13 cellular contexts compared by ENCODE assay signal in genomic region chr12:52245259-52245961, GRCh38. TPM values are rescaled to one million over a fixed set of nuclear protein-coding genes. Genes with fewer than 3 reads are reported as not detected.
DNase-seq lines count a peak whose midpoint lies in the region; ATAC-seq, FAIRE-seq and TF ChIP-seq lines count a peak whose summit lies in the region.
"Had no signal": no experiment of that assay in that cellular context is flagged by ENCODE, and none has a peak within 500 bp of the region (broad histone marks: within the 10 kb centered on the region; RNA-seq: fewer than 3 reads in every experiment).

No MANE protein-coding gene starts in this region.

- intact Hi-C loops in CD14-positive monocyte (cut with micrococcal nuclease) = no loop called here

- H3K4me1 Mint-ChIP-seq in CD14-positive monocyte = peaks cover 31% of the 10 kb centered on the region

- peak overlapping the region in 5 of 7 donors; percentile 40 to 91 (median 74) for H3K27ac Mint-ChIP-seq in CD14-positive monocyte

- no peak for ATAC-seq in HG03175 (IDR thresholded peaks at IDR 0.05; ENCODE audit: unreplicated experiment)
- ATAC-seq: heart right ventricle, left colon had no signal

- H3K27me3 ChIP-seq in keratinocyte (ENCODE audit: control insufficient read depth, extremely low read depth, insufficient read depth, low read length) = no peaks in the 10 kb centered on the region
- H3K27me3 ChIP-seq: right atrium auricular region had no signal

- no peaks in the 10 kb centered on the region for H3K79me2 ChIP-seq in keratinocyte (ENCODE audit: control insufficient read depth, insufficient read depth, low read length)

- H3K9me1 ChIP-seq in keratinocyte (ENCODE audit: control insufficient read depth, extremely low read depth, insufficient read depth, low read length) = no peaks in the 10 kb centered on the region

- peaks cover 21 to 41% (median 37%) of the 10 kb centered on the region in 3 donors for H3K27me3 Mint-ChIP-seq in CD14-positive monocyte (ENCODE audit: low read depth in 3 of 3)

- no peaks in the 10 kb centered on the region for H4K20me1 ChIP-seq in keratinocyte (ENCODE audit: control insufficient read depth, extremely low read depth, insufficient read depth, low read length)

- H3K4me3 Mint-ChIP-seq in CD14-positive monocyte = no peak overlapping the region

- peaks cover 10 to 14% of the 10 kb centered on the region in 2 donors for H3K36me3 Mint-ChIP-seq in CD14-positive monocyte

- TF ChIP-seq CTCF in CD14-positive monocyte (IDR thresholded peaks at IDR 0.05) (no peak), keratinocyte (optimal IDR thresholded peaks at IDR 0.05 in 1 of 3, IDR thresholded peaks at IDR 0.05 in 1 of 3, conservative IDR thresholded peaks at IDR 0.05 in 1 of 3; ENCODE audit: extremely low read depth in 1 of 3, insufficient read depth in 2 of 3, low read length in 3 of 3) (no peak)

- no peaks in the 10 kb centered on the region for H3K9me3 ChIP-seq in keratinocyte (ENCODE audit: control insufficient read depth, low read depth, low read length)
- H3K9me3 ChIP-seq: heart right ventricle, right atrium auricular region had no signal

- peak; percentile 52 for FAIRE-seq in keratinocyte (lab: Jason Lieb, UNC)

- H3K27ac ChIP-seq in keratinocyte (ENCODE audit: control insufficient read depth, insufficient read depth, low read length) = no peak overlapping the region
- H3K27ac ChIP-seq: right atrium auricular region had no signal

- H3K9me3 Mint-ChIP-seq in CD14-positive monocyte = peaks cover 0 to 13% (median under 1%) of the 10 kb centered on the region in 7 donors

- no peak overlapping the region for H3K4me2 ChIP-seq in keratinocyte (ENCODE audit: control insufficient read depth, extremely low read depth, insufficient read depth, low read depth, low read length)

- dilution Hi-C loops in keratinocyte (cut with MboI; ENCODE audit: extremely low pct_ligation_motif_present, low sequenced_read_pairs) = no loop called here

- DNase-seq in 8988T (peak; percentile 7), CD14-positive monocyte (ENCODE audit: low spot score) (no peak), RPMI8226 (peak; percentile 34), keratinocyte (ENCODE audit: low read depth, low spot score) (no peak), kidney glomerular epithelial cell (lab: John Stamatoyannopoulos, UW) (no peak), cortex of kidney (lab: John Stamatoyannopoulos, UW) (no peak)
- DNase-seq: activated naive CD4-positive, alpha-beta T cell treated with anti-CD3 and anti-CD28 coated beads, Interleukin-2, amount 50 U/mL, for 16 hours; cerebellar nuclear complex; heart right ventricle; left colon; NCI-H226 had no signal

- no peak overlapping the region for H2AFZ ChIP-seq in keratinocyte (ENCODE audit: control insufficient read depth, low read length)

- H3K9ac ChIP-seq in keratinocyte (ENCODE audit: control insufficient read depth, extremely low read depth, insufficient read depth, low read length) = no peak overlapping the region

- H3K36me3 ChIP-seq in keratinocyte (ENCODE audit: control insufficient read depth in 2 of 2, extremely low read depth in 1 of 2, insufficient read depth in 2 of 2, low read length in 2 of 2) = no peaks in the 10 kb centered on the region
- H3K36me3 ChIP-seq: heart right ventricle, right atrium auricular region had no signal

- H3K4me3 ChIP-seq in keratinocyte (ENCODE audit: control insufficient read depth in 2 of 3, extremely low read depth in 1 of 3, insufficient read depth in 2 of 3, low read depth in 1 of 3, low read length in 3 of 3) = no peak overlapping the region
- H3K4me3 ChIP-seq: heart right ventricle, right atrium auricular region had no signal

- peaks cover 27% of the 10 kb centered on the region for H3K4me1 ChIP-seq in keratinocyte (ENCODE audit: control insufficient read depth, extremely low read depth, insufficient read depth, low read length)

RNA-seq across cellular contexts. Expression of gene KRT7, which starts 12.4 kb away (rescaled TPM):
- polyA plus RNA-seq in CD14-positive monocyte = 1 to 10 TPM in 1 of 2 donors, not detected in 1; 2.7 TPM
- polyA plus RNA-seq in keratinocyte = 112 to 224 TPM (median 117 TPM) in 3 replicates
- polyA plus RNA-seq in keratinocyte (2011; ENCODE audit: low read depth) = 24.1 TPM
- 212 and 224 TPM in 2 replicates for polyA plus RNA-seq in keratinocyte (2011; cell fraction: cytosol; rRNA removed)
- 226 and 228 TPM in 2 replicates for polyA plus RNA-seq in keratinocyte (2011; cell fraction: nucleus; rRNA removed)
- polyA plus RNA-seq in keratinocyte (2012; ENCODE audit: low replicate concordance) = 12.2 and 287 TPM in 2 replicates
- 128 to 386 TPM (median 130 TPM) in 3 replicates for polyA minus RNA-seq in keratinocyte
- polyA minus RNA-seq in keratinocyte (2011; cell fraction: cytosol; rRNA and poly(A)+ RNA removed) = 274 TPM
- 101 and 129 TPM in 2 replicates for polyA minus RNA-seq in keratinocyte (2011; cell fraction: nucleus; rRNA and poly(A)+ RNA removed)

RNA-seq across cellular contexts. Expression of gene KRT86, which starts 29.0 kb away (rescaled TPM):
- polyA plus RNA-seq in CD14-positive monocyte (not detected), keratinocyte (0.03 TPM in 1 of 3 replicates, not detected in the others)
- not detected for polyA plus RNA-seq in keratinocyte (2011; ENCODE audit: low read depth)
- polyA plus RNA-seq in keratinocyte (2011; cell fraction: cytosol; rRNA removed) = not detected in 2 replicates
- polyA plus RNA-seq in keratinocyte (2011; cell fraction: nucleus; rRNA removed) = not detected in 2 replicates
- 0.20 TPM in 1 of 2 replicates, not detected in the other for polyA plus RNA-seq in keratinocyte (2012; ENCODE audit: low replicate concordance)
- polyA minus RNA-seq in keratinocyte = not detected in 3 replicates
- not detected for polyA minus RNA-seq in keratinocyte (2011; cell fraction: cytosol; rRNA and poly(A)+ RNA removed)
- not detected in 2 replicates for polyA minus RNA-seq in keratinocyte (2011; cell fraction: nucleus; rRNA and poly(A)+ RNA removed)

RNA-seq across cellular contexts. Expression of gene KRT81, which starts 45.9 kb away (rescaled TPM):
- not detected for polyA plus RNA-seq in CD14-positive monocyte
- 0.03 to 0.15 TPM in 2 of 3 replicates, not detected in the other for polyA plus RNA-seq in keratinocyte
- polyA plus RNA-seq in keratinocyte (2011; ENCODE audit: low read depth) = 0.96 TPM
- 0.04 and 0.05 TPM in 2 replicates for polyA plus RNA-seq in keratinocyte (2011; cell fraction: cytosol; rRNA removed)
- 0.09 TPM in 1 of 2 replicates, not detected in the other for polyA plus RNA-seq in keratinocyte (2011; cell fraction: nucleus; rRNA removed)
- 0.09 and 0.95 TPM in 2 replicates for polyA plus RNA-seq in keratinocyte (2012; ENCODE audit: low replicate concordance)
- polyA minus RNA-seq in keratinocyte = 0.20 TPM in 1 of 3 replicates, not detected in the others
- not detected for polyA minus RNA-seq in keratinocyte (2011; cell fraction: cytosol; rRNA and poly(A)+ RNA removed)
- not detected in 2 replicates for polyA minus RNA-seq in keratinocyte (2011; cell fraction: nucleus; rRNA and poly(A)+ RNA removed)
- polyA plus RNA-seq: heart right ventricle had no signal

RNA-seq across cellular contexts. Expression of gene KRT80, which starts 53.6 kb away (rescaled TPM):
- polyA plus RNA-seq in CD14-positive monocyte (under 1 TPM; 0.18 to 0.52 TPM), keratinocyte (3.3 to 7.2 TPM (median 4.1 TPM) in 3 replicates)
- 109 TPM for polyA plus RNA-seq in keratinocyte (2011; ENCODE audit: low read depth)
- 4.2 and 7.4 TPM in 2 replicates for polyA plus RNA-seq in keratinocyte (2011; cell fraction: cytosol; rRNA removed)
- 7.3 and 11.7 TPM in 2 replicates for polyA plus RNA-seq in keratinocyte (2011; cell fraction: nucleus; rRNA removed)
- polyA plus RNA-seq in keratinocyte (2012; ENCODE audit: low replicate concordance) = 7.1 and 246 TPM in 2 replicates
- 4.3 to 10.4 TPM (median 6.0 TPM) in 3 replicates for polyA minus RNA-seq in keratinocyte
- 7.9 TPM for polyA minus RNA-seq in keratinocyte (2011; cell fraction: cytosol; rRNA and poly(A)+ RNA removed)
- polyA minus RNA-seq in keratinocyte (2011; cell fraction: nucleus; rRNA and poly(A)+ RNA removed) = 6.9 and 10.4 TPM in 2 replicates

Comparison
In these comparisons a context has a peak if more than half of its experiments do, and no peak if none do; other contexts are left out.
1. DNase-seq: peak in 8988T (single experiment) and RPMI8226 (single experiment); none in CD14-positive monocyte (single experiment), keratinocyte (single experiment), kidney glomerular epithelial cell (single experiment) and cortex of kidney (single experiment).